7 cellular contexts compared by ENCODE assay signal in genomic region chr2:87604280-87604818, GRCh38.
DNase-seq lines count a peak whose midpoint lies in the region; ATAC-seq and TF ChIP-seq lines count a peak whose summit lies in the region.
"Not testable (repeated sequence)": the region's sequence is repeated elsewhere in the genome, so short reads cannot be mapped to it uniquely, and the experiment has no call there.

No MANE protein-coding gene starts in this region.

- H3K4me1 ChIP-seq in SJCRH30; right cardiac atrium (ENCODE audit: control insufficient read depth, insufficient read depth, low read length); mesenchymal stem cell (ENCODE audit: control insufficient read depth, insufficient read depth, low read depth, low read length); sigmoid colon: not testable (repeated sequence)

- not testable (repeated sequence) for H3K23ac ChIP-seq in mesenchymal stem cell (ENCODE audit: low read length in 2 of 2)

- not testable (repeated sequence) for H3K9me3 ChIP-seq in SJCRH30 (replicated peaks); right cardiac atrium (ENCODE audit: control insufficient read depth, low read length); mesenchymal stem cell (ENCODE audit: control insufficient read depth, low read length); sigmoid colon

- H3K79me1 ChIP-seq in mesenchymal stem cell (replicated peaks; ENCODE audit: low read length, poor library complexity, severe bottlenecking) = not testable (repeated sequence)

- H3K4me2 ChIP-seq in mesenchymal stem cell (ENCODE audit: low read length, poor library complexity, severe bottlenecking) = not testable (repeated sequence)

- not testable (repeated sequence) for TF ChIP-seq EP300 in sigmoid colon (IDR thresholded peaks at IDR 0.05)

- not testable (repeated sequence) for H3K36me3 ChIP-seq in SJCRH30; brain microvascular endothelial cell (replicated peaks); mesenchymal stem cell (ENCODE audit: control insufficient read depth in 1 of 2, insufficient read depth in 2 of 2, low read depth in 1 of 2, low read length in 2 of 2); sigmoid colon

- not testable (repeated sequence) for H3K4ac ChIP-seq in mesenchymal stem cell (ENCODE audit: low read depth in 1 of 2, low read length in 2 of 2)

- H2BK5ac ChIP-seq in mesenchymal stem cell (ENCODE audit: low read depth, low read length, poor library complexity, severe bottlenecking) = not testable (repeated sequence)

- peak; percentile 90 to 91 for ATAC-seq in right cardiac atrium

- H3K27ac ChIP-seq in SJCRH30; brain microvascular endothelial cell; right cardiac atrium (ENCODE audit: low read length); mesenchymal stem cell (ENCODE audit: low read length, poor library complexity, severe bottlenecking): not testable (repeated sequence)
- peak overlapping the region in 3 of 4 donors; percentile 34 to 55 (median 39) for H3K27ac ChIP-seq in sigmoid colon

- H2BK12ac ChIP-seq in mesenchymal stem cell (ENCODE audit: low read length in 2 of 2) = not testable (repeated sequence)

- TF ChIP-seq POLR2A in sigmoid colon (IDR thresholded peaks at IDR 0.05) = not testable (repeated sequence)

- not testable (repeated sequence) for H3K27me3 ChIP-seq in SJCRH30; brain microvascular endothelial cell (replicated peaks); right cardiac atrium (ENCODE audit: control insufficient read depth, insufficient read depth); mesenchymal stem cell (ENCODE audit: control insufficient read depth in 1 of 2, insufficient read depth in 1 of 2, low read length in 2 of 2); sigmoid colon

- intact Hi-C loops in right cardiac atrium (cut with DNase I); sigmoid colon (cut with DNase I): not testable (repeated sequence)

- in situ Hi-C loops in G401 (cut with HindIII; ENCODE audit: low sequenced_read_pairs); brain microvascular endothelial cell (cut with HindIII; ENCODE audit: low pct_ligation_motif_present, low sequenced_read_pairs): not testable (repeated sequence)

- H3K4me3 ChIP-seq in SJCRH30; brain microvascular endothelial cell (ENCODE audit: low read depth, low read length); fibroblast of pulmonary artery (replicated peaks; ENCODE audit: low read depth, low read length); right cardiac atrium (ENCODE audit: low read length); mesenchymal stem cell (ENCODE audit: insufficient read depth in 1 of 2, low read depth in 1 of 2, low read length in 2 of 2); sigmoid colon: not testable (repeated sequence)

- not testable (repeated sequence) for H4K8ac ChIP-seq in mesenchymal stem cell (ENCODE audit: low read length)

- not testable (repeated sequence) for H2BK15ac ChIP-seq in mesenchymal stem cell (ENCODE audit: low read depth, poor library complexity, severe bottlenecking)

- H3K18ac ChIP-seq in mesenchymal stem cell (ENCODE audit: low read depth in 1 of 2, low read length in 2 of 2) = not testable (repeated sequence)

- not testable (repeated sequence) for H3K14ac ChIP-seq in mesenchymal stem cell (ENCODE audit: low read length in 2 of 2)

- DNase-seq in G401 (ENCODE audit: low spot score) (peak; percentile 18), SJCRH30 (peak; percentile 44 to 56), brain microvascular endothelial cell (peak; percentile 11), fibroblast of pulmonary artery (ENCODE audit: low read depth) (peak; percentile 28), right cardiac atrium (peak; percentile 25 to 89 (median 89)), mesenchymal stem cell (peak; percentile 21), sigmoid colon (peak; percentile 81)

- TF ChIP-seq CTCF in brain microvascular endothelial cell (IDR thresholded peaks at IDR 0.05; ENCODE audit: low read depth, low read length, missing control alignments); fibroblast of pulmonary artery (IDR thresholded peaks at IDR 0.05; ENCODE audit: low read length, missing control alignments); sigmoid colon (IDR thresholded peaks at IDR 0.05): not testable (repeated sequence)

- WGBS in right cardiac atrium = 6% methylated on average over 3 of the region's 6 CpGs
- WGBS in mesenchymal stem cell = no CpG with 5 or more reads among the region's 6 CpGs
- 15 to 17% methylated on average over 3 to 4 of the region's 6 CpGs for WGBS in sigmoid colon, 2 donors

- not testable (repeated sequence) for H2AFZ ChIP-seq in mesenchymal stem cell (ENCODE audit: low read depth, low read length)

- H4K91ac ChIP-seq in mesenchymal stem cell (ENCODE audit: low read length) = not testable (repeated sequence)

- not testable (repeated sequence) for H2BK120ac ChIP-seq in mesenchymal stem cell (ENCODE audit: low read depth, low read length)

- H2AK5ac ChIP-seq in mesenchymal stem cell (ENCODE audit: low read length, severe bottlenecking) = not testable (repeated sequence)

- H3K9ac ChIP-seq in mesenchymal stem cell (ENCODE audit: low read length) = not testable (repeated sequence)

Comparison
In these comparisons a context has a peak if more than half of its experiments do, and no peak if none do; other contexts are left out.
1. DNase-seq: peak in every context shown above with its lines; median percentile 89 in right cardiac atrium; 81 in sigmoid colon; 50 in SJCRH30; 28 in fibroblast of pulmonary artery; 21 in mesenchymal stem cell; 18 in G401; 11 in brain microvascular endothelial cell.